ENCODE assay signal across 8 cellular contexts in genomic region chr13:33228645-33229445, GRCh38. TPM values are rescaled to one million over a fixed set of nuclear protein-coding genes. Genes with fewer than 3 reads are reported as not detected.
DNase-seq lines count a peak whose midpoint lies in the region; ATAC-seq and TF ChIP-seq lines count a peak whose summit lies in the region.

No MANE protein-coding gene starts in this region.

- no peak overlapping the region for H3K4me3 ChIP-seq in CD4-positive, alpha-beta memory T cell (ENCODE audit: low read length in 2 of 2)
- H3K4me3 ChIP-seq in HUES48 (ENCODE audit: low read depth, low read length): no peak overlapping the region
- H3K4me3 ChIP-seq in endodermal cell (ENCODE audit: low read length): no peak overlapping the region

- H3K4me1 Mint-ChIP-seq in CD4-positive, alpha-beta memory T cell: peaks cover 0 to 5% (median 1%) of the 10 kb centered on the region in 4 donors
- peaks cover 13% of the 10 kb centered on the region for H3K4me1 Mint-ChIP-seq in endodermal cell

- peak in 4 of 5 donors; percentile 38 to 48 (median 42) for DNase-seq in CD4-positive, alpha-beta memory T cell
- peak; percentile 78 for DNase-seq in RPMI7951 (ENCODE audit: low read depth)
- peak; percentile 58 for DNase-seq in endodermal cell
- DNase-seq in midbrain (lab: John Stamatoyannopoulos, UW): peak; percentile 61
- no peak for DNase-seq in stimulated activated CD8-positive, alpha-beta memory T cell treated with anti-CD3 and anti-CD28 coated beads, Interleukin-4, amount 100 ng/mL, for 48 hours

- ATAC-seq in GM18870 (IDR thresholded peaks at IDR 0.05; ENCODE audit: unreplicated experiment) (peak; percentile 74), HG03457 (IDR thresholded peaks at IDR 0.05; ENCODE audit: unreplicated experiment) (no peak)

- peak; percentile 91 for TF ChIP-seq CTCF in endodermal cell (conservative IDR thresholded peaks at IDR 0.05)

- WGBS in endodermal cell (ENCODE audit: insufficient coverage in 1 of 2, insufficient read length in 1 of 2), 2 experiments: 57 to 75% methylated on average over 8 to 12 of the region's 12 CpGs

- POLR2A ChIA-PET in CD4-positive, alpha-beta memory T cell (lab: Charles Lee; ENCODE audit: partially characterized antibody): interaction anchor here (1.4 kb wide), 1 partner anchor 495 kb away, joined by 6 read pairs; no protein-coding TSS in a partner anchor

- intact Hi-C loops in CD4-positive, alpha-beta memory T cell (cut with micrococcal nuclease): loop anchor here (1.0 to 5.0 kb wide), 3 partner anchors 313 to 642 kb away; partner anchors contain the start of gene PDS5B

- H3K36me3 ChIP-seq in CD4-positive, alpha-beta memory T cell (ENCODE audit: insufficient read depth, low read length): no peaks in the 10 kb centered on the region
- H3K36me3 ChIP-seq in HUES48 (ENCODE audit: control insufficient read depth, insufficient read depth, low read length) (no peaks in the 10 kb centered on the region), endodermal cell (ENCODE audit: control insufficient read depth, insufficient read depth, low read length) (no peaks in the 10 kb centered on the region)

- peaks cover 0 to 4% of the 10 kb centered on the region in 2 donors for H3K36me3 Mint-ChIP-seq in CD4-positive, alpha-beta memory T cell
- peaks cover 8% of the 10 kb centered on the region for H3K36me3 Mint-ChIP-seq in endodermal cell (ENCODE audit: low read depth)

- H3K27ac Mint-ChIP-seq in CD4-positive, alpha-beta memory T cell: peak overlapping the region in 1 of 7 donors; percentile 7
- peak overlapping the region; percentile 36 for H3K27ac Mint-ChIP-seq in endodermal cell

- H3K27me3 Mint-ChIP-seq in CD4-positive, alpha-beta memory T cell: peaks cover 0 to 4% of the 10 kb centered on the region in 2 donors
- no peaks in the 10 kb centered on the region for H3K27me3 Mint-ChIP-seq in endodermal cell (ENCODE audit: insufficient read depth)

- no peaks in the 10 kb centered on the region for H3K27me3 ChIP-seq in CD4-positive, alpha-beta memory T cell (ENCODE audit: insufficient read depth, low read length)
- H3K27me3 ChIP-seq in HUES48 (ENCODE audit: control insufficient read depth, insufficient read depth, low read length) (no peaks in the 10 kb centered on the region), endodermal cell (ENCODE audit: control insufficient read depth, insufficient read depth, low read length, poor library complexity, severe bottlenecking) (no peaks in the 10 kb centered on the region)

- H3K4me3 Mint-ChIP-seq in CD4-positive, alpha-beta memory T cell: peak overlapping the region in 1 of 8 donors; percentile 26
- no peak overlapping the region for H3K4me3 Mint-ChIP-seq in endodermal cell

- peaks cover 3% of the 10 kb centered on the region for H3K4me1 ChIP-seq in CD4-positive, alpha-beta memory T cell (ENCODE audit: insufficient read depth, low read length)
- H3K4me1 ChIP-seq in HUES48 (ENCODE audit: control insufficient read depth, insufficient read depth, low read length): peaks cover 28% of the 10 kb centered on the region
- H3K4me1 ChIP-seq in endodermal cell (ENCODE audit: control insufficient read depth, insufficient read depth, low read length): peaks cover 3% of the 10 kb centered on the region

- no peak overlapping the region for H3K27ac ChIP-seq in CD4-positive, alpha-beta memory T cell (ENCODE audit: low read depth, low read length)
- H3K27ac ChIP-seq in HUES48 (ENCODE audit: low read depth, low read length): peak overlapping the region; percentile 53
- H3K27ac ChIP-seq in endodermal cell (ENCODE audit: low read depth, low read length): peak overlapping the region; percentile 93

- CTCF ChIA-PET in CD4-positive, alpha-beta memory T cell (lab: Charles Lee; ENCODE audit: partially characterized antibody): interaction anchor here (1.0 to 9.6 kb wide), 9 partner anchors 9 to 515 kb away, joined by 3 to 187 read pairs (median 5); no protein-coding TSS in a partner anchor

- H3K9me3 ChIP-seq in CD4-positive, alpha-beta memory T cell (ENCODE audit: control insufficient read depth in 1 of 2, low read length in 2 of 2): peaks cover 0 to 3% of the 10 kb centered on the region in 2 donors
- H3K9me3 ChIP-seq in HUES48 (ENCODE audit: control insufficient read depth, insufficient read depth, low read length) (no peaks in the 10 kb centered on the region), endodermal cell (ENCODE audit: control insufficient read depth, low read length) (peaks cover 9% of the 10 kb centered on the region)

- no peak overlapping the region for H3K9ac ChIP-seq in HUES48 (ENCODE audit: low read depth, low read length)
- H3K9ac ChIP-seq in endodermal cell (ENCODE audit: extremely low read depth, low read length, poor library complexity, severe bottlenecking): no peak overlapping the region

- H3K9me3 Mint-ChIP-seq in CD4-positive, alpha-beta memory T cell: peaks cover 0 to 16% (median 10%) of the 10 kb centered on the region in 8 donors
- peaks cover 18% of the 10 kb centered on the region for H3K9me3 Mint-ChIP-seq in endodermal cell

RNA-seq across cellular contexts. Expression of gene STARD13, which starts 56.7 kb away (rescaled TPM):
- under 1 TPM; 0.36 to 0.44 TPM for total RNA-seq in CD4-positive, alpha-beta memory T cell
- polyA plus RNA-seq in CD4-positive, alpha-beta memory T cell: not detected
- total RNA-seq in RPMI7951 (2014; rRNA removed; shearing (Covaris generic)): 8.3 and 10.6 TPM in 2 replicates
- total RNA-seq in endodermal cell: 1 to 10 TPM; 2.5 to 3.7 TPM
- polyA plus RNA-seq in endodermal cell (2013, experiment 1 of 2): 2.2 TPM
- 3.0 TPM for polyA plus RNA-seq in endodermal cell (2013, experiment 2 of 2)
